In the genomic region with DNA sequence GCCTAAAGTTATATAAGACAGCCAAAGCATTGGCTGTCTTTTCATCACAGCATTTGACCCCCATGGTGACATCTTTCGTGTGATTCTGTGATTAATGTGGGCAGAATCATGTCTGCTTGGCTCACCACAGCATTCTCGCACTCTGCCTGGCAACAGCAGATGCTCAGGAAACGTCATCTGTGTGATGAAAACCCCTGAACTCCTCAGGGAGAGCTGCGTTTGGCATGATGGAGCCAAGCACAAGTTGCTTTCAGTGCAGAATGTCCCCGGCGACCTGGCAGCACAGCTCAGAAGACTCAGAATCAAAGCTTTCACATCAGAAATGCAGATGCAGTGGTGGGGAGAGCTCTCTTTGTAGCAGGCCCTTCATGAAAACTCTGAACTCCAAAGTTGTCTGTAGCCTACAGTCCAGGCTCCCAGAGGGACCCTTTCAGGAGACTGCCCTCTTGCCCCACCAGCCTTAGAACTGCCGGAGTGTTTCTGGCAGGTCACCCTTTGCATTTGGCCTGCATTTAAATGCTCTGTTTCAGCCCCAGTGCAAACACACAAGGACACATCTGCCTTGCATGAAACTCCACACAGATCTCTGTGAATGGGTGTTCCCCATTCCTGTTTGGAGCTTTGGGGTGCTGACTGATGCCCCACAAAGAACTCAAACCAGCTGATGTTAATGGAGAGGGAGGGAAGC, we compare ENCODE assay signal across 8 cellular contexts.
DNase-seq lines count a peak whose midpoint lies in the region; ATAC-seq and TF ChIP-seq lines count a peak whose summit lies in the region.
"Had no signal": no experiment of that assay in that cellular context is flagged by ENCODE, and none has a peak within 500 bp of the region (broad histone marks: within the 10 kb centered on the region; RNA-seq: fewer than 3 reads in every experiment).

No MANE protein-coding gene starts in this region.

- no peaks in the 10 kb centered on the region for H3K9me3 ChIP-seq in esophagus squamous epithelium

- H3K4me3 ChIP-seq in esophagus squamous epithelium: no peak overlapping the region

- H3K27ac ChIP-seq in esophagus squamous epithelium: peak overlapping the region in 3 of 4 donors; percentile 36 to 70 (median 42)

- intact Hi-C loops in esophagus squamous epithelium (cut with DNase I): no loop called here

- H3K27me3 ChIP-seq in esophagus squamous epithelium: no peaks in the 10 kb centered on the region

- H3K4me1 ChIP-seq in esophagus squamous epithelium: peaks cover 0 to 5% (median 0%) of the 10 kb centered on the region in 3 donors

- 47 to 61% methylated on average over 3 to 7 of the region's 7 CpGs for WGBS in esophagus squamous epithelium, 2 donors

- H3K36me3 ChIP-seq in esophagus squamous epithelium: no peaks in the 10 kb centered on the region

- TF ChIP-seq POLR2A in esophagus squamous epithelium (IDR thresholded peaks at IDR 0.05): no peak

- no peak for DNase-seq in esophagus squamous epithelium (lab: John Stamatoyannopoulos, UW)
- no peak for DNase-seq in stimulated activated naive CD8-positive, alpha-beta T cell treated with anti-CD3 and anti-CD28 coated beads, Interleukin-15, Interleukin-2, amounts not matched to agents 100 U/mL and 50 U/mL, for 24 hours
- no peak for DNase-seq in HCEC 1CT
- DNase-seq in hepatic stellate cell (ENCODE audit: low spot score): no peak
- DNase-seq: MV-4-11 had no signal

- TF ChIP-seq CTCF in esophagus squamous epithelium (IDR thresholded peaks at IDR 0.05): no peak

- ATAC-seq in GM19023 (IDR thresholded peaks at IDR 0.05; ENCODE audit: unreplicated experiment) (peak; percentile 85), HG03025 (IDR thresholded peaks at IDR 0.05; ENCODE audit: low FRiP score, unreplicated experiment) (peak; percentile 70), HG03571 (IDR thresholded peaks at IDR 0.05; ENCODE audit: unreplicated experiment) (no peak)
- peak; percentile 45 for ATAC-seq in stimulated activated naive CD8-positive, alpha-beta T cell treated with anti-CD3 and anti-CD28 coated beads, Interleukin-15, Interleukin-2, amounts not matched to agents 100 U/mL and 50 U/mL, for 24 hours
